ENCODE assay signal across 12 cellular contexts in genomic region chr1:220544901-220545303, GRCh38. TPM values are rescaled to one million over a fixed set of nuclear protein-coding genes. Genes with fewer than 3 reads are reported as not detected.
A peak's percentile ranks its signal among the peaks of the same experiment; 100 is the strongest.
DNase-seq lines count a peak whose midpoint lies in the region; ATAC-seq, FAIRE-seq and TF ChIP-seq lines count a peak whose summit lies in the region.
"Had no signal": no experiment of that assay in that cellular context is flagged by ENCODE, and none has a peak within 500 bp of the region (broad histone marks: within the 10 kb centered on the region; RNA-seq: fewer than 3 reads in every experiment).

No MANE protein-coding gene starts in this region.

- intact Hi-C loops in right lobe of liver (cut with DNase I) = no loop called here

- H3K9ac ChIP-seq in astrocyte (ENCODE audit: low read length) = no peak overlapping the region

- TF ChIP-seq CTCF in HFF-Myc (IDR thresholded peaks at IDR 0.05; ENCODE audit: low read depth, low read length, missing control alignments) (peak; percentile 29), astrocyte (IDR thresholded peaks at IDR 0.05; ENCODE audit: insufficient read depth, low read depth, low read length) (no peak), right lobe of liver (IDR thresholded peaks at IDR 0.05) (peak in 3 of 4 donors; percentile 16 to 31 (median 30))

- no peak overlapping the region for H3K4me2 ChIP-seq in astrocyte (ENCODE audit: low read length)

- H3K4me3 ChIP-seq in HFF-Myc (replicated peaks; ENCODE audit: low read depth, low read length) (no peak overlapping the region), astrocyte (ENCODE audit: insufficient read depth, low read depth, low read length) (no peak overlapping the region), right lobe of liver (no peak overlapping the region)
- H3K4me3 ChIP-seq: coronary artery had no signal

- H2AFZ ChIP-seq in astrocyte (ENCODE audit: low read depth, low read length) = no peak overlapping the region

- H3K27ac ChIP-seq in astrocyte (ENCODE audit: low read depth, low read length) (no peak overlapping the region), right lobe of liver (no peak overlapping the region)
- H3K27ac ChIP-seq: coronary artery had no signal

- H3K4me1 Mint-ChIP-seq in astrocyte (ENCODE audit: low read depth, unreplicated experiment) = no peaks in the 10 kb centered on the region
- H3K4me1 Mint-ChIP-seq: stimulated activated naive CD8-positive, alpha-beta T cell treated with anti-CD3 and anti-CD28 coated beads, Interleukin-15, amount 100 ng/mL, for 72 hours had no signal

- H3K4me3 Mint-ChIP-seq in astrocyte (ENCODE audit: unreplicated experiment) = no peak overlapping the region
- H3K4me3 Mint-ChIP-seq: stimulated activated naive CD8-positive, alpha-beta T cell treated with anti-CD3 and anti-CD28 coated beads, Interleukin-15, amount 100 ng/mL, for 72 hours had no signal

- H3K27me3 ChIP-seq in astrocyte (ENCODE audit: insufficient read depth, low read length) (no peaks in the 10 kb centered on the region), right lobe of liver (no peaks in the 10 kb centered on the region)

- H3K9me3 Mint-ChIP-seq in astrocyte (ENCODE audit: unreplicated experiment) = no peaks in the 10 kb centered on the region
- H3K9me3 Mint-ChIP-seq: stimulated activated naive CD8-positive, alpha-beta T cell treated with anti-CD3 and anti-CD28 coated beads, Interleukin-15, amount 100 ng/mL, for 72 hours had no signal

- 69% methylated on average over 3 of the region's 3 CpGs for WGBS in right lobe of liver (ENCODE audit: insufficient coverage, low coverage, low lambda C conversion rate, missing lambda C conversion rate)

- H3K36me3 ChIP-seq in astrocyte (ENCODE audit: insufficient read depth, low read length) (no peaks in the 10 kb centered on the region), right lobe of liver (no peaks in the 10 kb centered on the region)

- H3K36me3 Mint-ChIP-seq in astrocyte (ENCODE audit: low read depth, unreplicated experiment) = no peaks in the 10 kb centered on the region

- no peaks in the 10 kb centered on the region for H3K27me3 Mint-ChIP-seq in astrocyte (ENCODE audit: low read depth, unreplicated experiment)

- peak overlapping the region; percentile 0 for H3K27ac Mint-ChIP-seq in astrocyte (ENCODE audit: unreplicated experiment)
- H3K27ac Mint-ChIP-seq: stimulated activated naive CD8-positive, alpha-beta T cell treated with anti-CD3 and anti-CD28 coated beads, Interleukin-15, amount 100 ng/mL, for 72 hours had no signal

- TF ChIP-seq POLR2A in right lobe of liver (IDR thresholded peaks at IDR 0.05) = no peak

- FAIRE-seq in astrocyte (lab: Jason Lieb, UNC) = no peak
- FAIRE-seq: G401.6 had no signal

- no peaks in the 10 kb centered on the region for H3K79me2 ChIP-seq in astrocyte (ENCODE audit: insufficient read depth, low read length)

- DNase-seq in DMS114 treated with DMSO at 0.1 percent for 48 hours (lab: John Stamatoyannopoulos, UW; ENCODE audit: unreplicated experiment) (peak; percentile 7), HFF-Myc (ENCODE audit: extremely low read depth, low read depth) (no peak), astrocyte (ENCODE audit: low read depth) (no peak), right lobe of liver (no peak), NCI-H446 (lab: John Stamatoyannopoulos, UW) (no peak), cerebellar nuclear complex (lab: John Stamatoyannopoulos, UW) (no peak), 8988T (no peak)
- DNase-seq: SHP77; stimulated activated naive CD8-positive, alpha-beta T cell treated with anti-CD3 and anti-CD28 coated beads, Interleukin-15, amount 100 ng/mL, for 72 hours had no signal

- H3K4me1 ChIP-seq in astrocyte (ENCODE audit: insufficient read depth, low read length) (no peaks in the 10 kb centered on the region), right lobe of liver (no peaks in the 10 kb centered on the region)

- no peaks in the 10 kb centered on the region for H4K20me1 ChIP-seq in astrocyte (ENCODE audit: insufficient read depth, low read length)

- H3K9me3 ChIP-seq in astrocyte (ENCODE audit: insufficient read depth, low read depth, low read length) = no peaks in the 10 kb centered on the region
- H3K9me3 ChIP-seq in right lobe of liver = no peaks in the 10 kb centered on the region

- ATAC-seq in right lobe of liver (peak in 3 of 4 donors; percentile 56 to 59 (median 57)), HG03135 (IDR thresholded peaks at IDR 0.05; ENCODE audit: unreplicated experiment) (no peak)
- ATAC-seq: stimulated activated naive CD8-positive, alpha-beta T cell treated with anti-CD3 and anti-CD28 coated beads, Interleukin-15, amount 100 ng/mL, for 72 hours had no signal

RNA-seq across cellular contexts. Expression of gene MARK1, which starts 17.0 kb away (rescaled TPM):
- total RNA-seq in astrocyte (4.7 and 10.8 TPM in 2 replicates), right lobe of liver (under 1 TPM; 0.06 to 0.53 (median 0.24) TPM)
